In genomic region chr6:31901415-31901952, GRCh38 we compare ENCODE assay signal across 8 cellular contexts.
DNase-seq lines count a peak whose midpoint lies in the region; ATAC-seq and TF ChIP-seq lines count a peak whose summit lies in the region.

No MANE protein-coding gene starts in this region.

- H3K9me3 ChIP-seq in BLaER1 treated with 17β-estradiol and CSF1 and Interleukin-3, amounts not matched to agents 10 nM and 100 nM (replicated peaks in 1 of 11), result no peaks in the 10 kb centered on the region

- ATAC-seq in GM18858 (IDR thresholded peaks at IDR 0.05; ENCODE audit: unreplicated experiment), result no peak

- H3K9ac ChIP-seq in BLaER1 treated with 17β-estradiol and CSF1 and Interleukin-3, amounts not matched to agents 10 nM and 100 nM, result peak overlapping the region; percentile 74 to 91 (median 82)

- peaks cover 0 to 1% (median 0%) of the 10 kb centered on the region in 11 experiments; a peak in 3 of 22 replicates for H4K20me1 ChIP-seq in BLaER1 treated with 17β-estradiol and CSF1 and Interleukin-3, amounts not matched to agents 10 nM and 100 nM

- peak overlapping the region; percentile 74 to 94 (median 87) for H3K4me2 ChIP-seq in BLaER1 treated with 17β-estradiol and CSF1 and Interleukin-3, amounts not matched to agents 10 nM and 100 nM

- peaks cover 43 to 67% (median 57%) of the 10 kb centered on the region in 10 experiments for H3K4me1 ChIP-seq in BLaER1 treated with 17β-estradiol and CSF1 and Interleukin-3, amounts not matched to agents 10 nM and 100 nM

- no peaks in the 10 kb centered on the region for H3K27me3 ChIP-seq in BLaER1 treated with 17β-estradiol and CSF1 and Interleukin-3, amounts not matched to agents 10 nM and 100 nM

- H3K36me3 ChIP-seq in BLaER1 treated with 17β-estradiol and CSF1 and Interleukin-3, amounts not matched to agents 10 nM and 100 nM, result peaks cover 0 to under 1% (median 0%) of the 10 kb centered on the region in 11 experiments; a peak in 2 of 22 replicates

- TF ChIP-seq CTCF in HFF-Myc (IDR thresholded peaks at IDR 0.05; ENCODE audit: low read depth, low read length, missing control alignments), result no peak

- peak overlapping the region; percentile 68 to 91 (median 79); a peak in 21 of 22 replicates for H3K27ac ChIP-seq in BLaER1 treated with 17β-estradiol and CSF1 and Interleukin-3, amounts not matched to agents 10 nM and 100 nM

- DNase-seq in HFF-Myc (ENCODE audit: extremely low read depth, low read depth), result no peak
- peak; percentile 44 for DNase-seq in SW480 (ENCODE audit: low spot score)
- DNase-seq in astrocyte of the hippocampus (ENCODE audit: low read depth, low spot score), result peak; percentile 59
- DNase-seq in skeletal muscle cell (ENCODE audit: low read depth), result no peak
- no peak for DNase-seq in GF-D8 (lab: John Stamatoyannopoulos, UW)

- peak overlapping the region; percentile 63 to 77 (median 68) for H3K4me3 ChIP-seq in BLaER1 treated with 17β-estradiol and CSF1 and Interleukin-3, amounts not matched to agents 10 nM and 100 nM
- H3K4me3 ChIP-seq in HFF-Myc (replicated peaks; ENCODE audit: low read depth, low read length) (peak overlapping the region; percentile 50), iPS-11a (ENCODE audit: low read depth, low read length) (peak overlapping the region; percentile 45), skeletal muscle cell (ENCODE audit: low read depth, low read length) (peak overlapping the region; percentile 60)

Comparison
In these comparisons a context has a peak if more than half of its experiments do, and no peak if none do; other contexts are left out.
1. DNase-seq: peak in SW480 (single experiment) and astrocyte of the hippocampus (single experiment); none in HFF-Myc (single experiment), skeletal muscle cell (single experiment) and GF-D8 (single experiment).
2. Peak in every context shown above with its lines, with median percentiles within 50 percentile points of each other: H3K4me3 ChIP-seq.